Comparison of ENCODE assay signal across 8 cellular contexts in the genomic region with DNA sequence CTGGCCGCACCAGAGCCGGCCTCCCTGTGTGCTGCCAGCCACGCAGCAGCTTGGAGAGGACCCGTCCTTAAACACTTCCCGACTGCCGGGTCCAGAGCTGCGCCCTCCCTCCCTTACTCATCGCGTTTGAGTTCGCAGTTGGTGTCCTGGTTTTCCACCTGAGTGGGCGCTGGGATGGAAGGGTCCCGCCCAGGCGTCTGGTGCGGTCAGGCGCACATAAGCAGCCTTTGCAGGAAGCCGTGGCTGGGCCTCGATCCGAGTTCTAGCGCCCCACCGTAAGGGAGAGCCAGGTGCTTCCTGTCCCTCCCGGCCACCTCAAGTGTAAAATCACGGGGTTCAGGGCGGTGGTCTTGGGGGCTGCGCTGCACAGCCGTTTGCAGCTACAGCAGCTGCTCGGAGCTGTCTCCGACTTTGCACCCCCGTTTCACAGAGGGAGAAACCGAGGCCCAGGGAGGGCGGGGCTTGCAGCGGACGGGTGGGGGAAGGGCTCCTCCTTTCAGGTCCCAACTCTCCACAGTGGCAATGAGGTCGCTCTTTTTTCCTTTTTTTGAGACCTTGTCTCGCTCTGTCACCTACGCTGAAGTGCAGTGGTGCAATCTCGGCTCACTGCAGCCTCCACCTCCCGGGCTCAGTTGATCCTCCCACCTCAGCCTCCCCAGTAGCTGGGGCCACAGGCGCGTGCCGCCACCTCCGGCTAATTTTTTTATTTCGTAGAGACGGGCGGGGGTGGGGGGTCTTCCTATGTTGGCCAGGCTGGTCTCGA. TPM values are rescaled to one million over a fixed set of nuclear protein-coding genes. Genes with fewer than 3 reads are reported as not detected.
A peak's percentile ranks its signal among the peaks of the same experiment; 100 is the strongest.
DNase-seq lines count a peak whose midpoint lies in the region; ATAC-seq, FAIRE-seq and TF ChIP-seq lines count a peak whose summit lies in the region.

No MANE protein-coding gene starts in this region.

- no TSS peak for BruUV-seq in mammary epithelial cell (replicated peaks; lab: Mats Ljungman, UMichigan)

- dilution Hi-C loops in mammary epithelial cell (cut with HindIII; ENCODE audit: low sequenced_read_pairs), result loop anchor here (5.0 kb wide), 1 partner anchor 43 kb away; no protein-coding TSS in a partner anchor

- FAIRE-seq in urothelium cell line (lab: Jason Lieb, UNC), result no peak

- TF ChIP-seq CTCF in CD4-positive, alpha-beta T cell (IDR thresholded peaks at IDR 0.05), result no peak
- no peak for TF ChIP-seq CTCF in mammary epithelial cell (conservative IDR thresholded peaks at IDR 0.05 in 1 of 2, IDR thresholded peaks at IDR 0.05 in 1 of 2; ENCODE audit: extremely low read depth in 1 of 2, insufficient read depth in 1 of 2, low read depth in 1 of 2, low read length in 2 of 2)
- TF ChIP-seq CTCF in nephron progenitor cell (IDR thresholded peaks at IDR 0.05), result no peak

- H3K4me2 ChIP-seq in mammary epithelial cell (ENCODE audit: insufficient read depth, low read depth, low read length), result peak overlapping the region; percentile 75

- H3K79me2 ChIP-seq in mammary epithelial cell (ENCODE audit: insufficient read depth, low read length), result peaks cover 32% of the 10 kb centered on the region

- peak overlapping the region; percentile 81 for H3K4me3 Mint-ChIP-seq in CD4-positive, alpha-beta T cell
- H3K4me3 Mint-ChIP-seq in IgD-negative memory B cell (peak overlapping the region; percentile 82 to 93 (median 92)), nephron progenitor cell (peak overlapping the region; percentile 70)

- peak overlapping the region; percentile 30 to 66 (median 63) for H3K4me3 ChIP-seq in mammary epithelial cell (replicated peaks in 1 of 3; ENCODE audit: insufficient read depth in 1 of 3, low read depth in 2 of 3, low read length in 3 of 3)

- peaks cover 12% of the 10 kb centered on the region for H3K4me1 ChIP-seq in mammary epithelial cell (ENCODE audit: insufficient read depth, low read length)

- POLR2A ChIA-PET in CD4-positive, alpha-beta T cell (lab: Charles Lee), result interaction anchor here (1.0 kb wide), 1 partner anchor 373 kb away, joined by 3 read pairs; no protein-coding TSS in a partner anchor

- H3K9ac ChIP-seq in mammary epithelial cell (ENCODE audit: insufficient read depth, low read length), result no peak overlapping the region

- peaks cover 22% of the 10 kb centered on the region for H3K4me1 Mint-ChIP-seq in CD4-positive, alpha-beta T cell (ENCODE audit: low read depth)
- H3K4me1 Mint-ChIP-seq in IgD-negative memory B cell, result peaks cover 7 to 19% (median 13%) of the 10 kb centered on the region in 3 donors
- peaks cover 17% of the 10 kb centered on the region for H3K4me1 Mint-ChIP-seq in nephron progenitor cell

- 86% methylated on average over 28 of the region's 45 CpGs for WGBS in mammary epithelial cell (ENCODE audit: low coverage, missing lambda C conversion rate)

- no peak for ATAC-seq in CD4-positive, alpha-beta T cell (ENCODE audit: poor library complexity)
- no peak for ATAC-seq in GM21390 (IDR thresholded peaks at IDR 0.05; ENCODE audit: unreplicated experiment)

- H3K36me3 Mint-ChIP-seq in CD4-positive, alpha-beta T cell (ENCODE audit: low read depth), result peaks cover 7% of the 10 kb centered on the region
- peaks cover 1% of the 10 kb centered on the region for H3K36me3 Mint-ChIP-seq in IgD-negative memory B cell
- H3K36me3 Mint-ChIP-seq in nephron progenitor cell (ENCODE audit: low read depth), result no peaks in the 10 kb centered on the region

- H3K27ac Mint-ChIP-seq in CD4-positive, alpha-beta T cell, result no peak overlapping the region
- H3K27ac Mint-ChIP-seq in IgD-negative memory B cell (peak overlapping the region; percentile 81 to 98 (median 91)), nephron progenitor cell (no peak overlapping the region)

- no peaks in the 10 kb centered on the region for H4K20me1 ChIP-seq in mammary epithelial cell (ENCODE audit: insufficient read depth, low read length)

- in situ Hi-C loops in mammary epithelial cell (cut with MboI; ENCODE audit: low sequenced_read_pairs in 2 of 2), result no loop called here

- H3K27me3 Mint-ChIP-seq in CD4-positive, alpha-beta T cell, result peaks cover 14% of the 10 kb centered on the region
- H3K27me3 Mint-ChIP-seq in IgD-negative memory B cell (no peaks in the 10 kb centered on the region), nephron progenitor cell (ENCODE audit: low read depth, poor library complexity) (peaks cover 6% of the 10 kb centered on the region)

- H3K27me3 ChIP-seq in CD4-positive, alpha-beta T cell (ENCODE audit: control insufficient read depth, insufficient read depth, low read length), result peaks cover 4% of the 10 kb centered on the region
- no peaks in the 10 kb centered on the region for H3K27me3 ChIP-seq in mammary epithelial cell (ENCODE audit: insufficient read depth, low read length)

- intact Hi-C loops in CD4-positive, alpha-beta T cell (cut with DNase I, micrococcal nuclease), result loop anchor here in 1 of 2 experiments (10.0 kb wide), 1 partner anchor 144 kb away; no protein-coding TSS in a partner anchor
- intact Hi-C loops in mammary epithelial cell (cut with micrococcal nuclease), result no loop called here

- H2AFZ ChIP-seq in mammary epithelial cell (ENCODE audit: low read depth, low read length), result no peak overlapping the region

- H3K9me3 ChIP-seq in CD4-positive, alpha-beta T cell (ENCODE audit: control insufficient read depth, low read length), result no peaks in the 10 kb centered on the region
- no peaks in the 10 kb centered on the region for H3K9me3 ChIP-seq in mammary epithelial cell (replicated peaks; ENCODE audit: insufficient read depth, low read length)

- DNase-seq in CD4-positive, alpha-beta T cell, result no peak
- DNase-seq in mammary epithelial cell, result no peak
- DNase-seq in nephron progenitor cell, result peak; percentile 36
- DNase-seq in effector CD8-positive, alpha-beta T cell (lab: John Stamatoyannopoulos, UW), result no peak
- DNase-seq in urothelium cell line (ENCODE audit: low spot score), result no peak
- no peak for DNase-seq in NCI-H2196 treated with DMSO at 0.1 percent for 48 hours (lab: John Stamatoyannopoulos, UW; ENCODE audit: unreplicated experiment)

- CTCF ChIA-PET in CD4-positive, alpha-beta T cell (lab: Charles Lee), result no interaction called here
- CTCF ChIA-PET in mammary epithelial cell (lab: Charles Lee; ENCODE audit: low non-redundant PET), result no interaction called here

- no peaks in the 10 kb centered on the region for H3K9me3 Mint-ChIP-seq in CD4-positive, alpha-beta T cell
- H3K9me3 Mint-ChIP-seq in IgD-negative memory B cell (no peaks in the 10 kb centered on the region), nephron progenitor cell (no peaks in the 10 kb centered on the region)

- H3K36me3 ChIP-seq in mammary epithelial cell (ENCODE audit: insufficient read depth, low read length), result no peaks in the 10 kb centered on the region

- no peak overlapping the region for H3K27ac ChIP-seq in CD4-positive, alpha-beta T cell (ENCODE audit: low read depth, low read length)
- H3K27ac ChIP-seq in mammary epithelial cell (ENCODE audit: insufficient read depth, low read depth, low read length), result no peak overlapping the region

RNA-seq across cellular contexts. Expression of gene LRCOL1, which starts 51.3 kb away (rescaled TPM):
- not detected for total RNA-seq in CD4-positive, alpha-beta T cell
- polyA plus RNA-seq in IgD-negative memory B cell (not detected), mammary epithelial cell (not detected)
- total RNA-seq in mammary epithelial cell, result not detected
- not detected for polyA minus RNA-seq in mammary epithelial cell

RNA-seq across cellular contexts. Expression of gene P2RX2, which starts 59.5 kb away (rescaled TPM):
- total RNA-seq in CD4-positive, alpha-beta T cell, result not detected
- polyA plus RNA-seq in IgD-negative memory B cell (not detected), mammary epithelial cell (not detected)
- not detected for total RNA-seq in mammary epithelial cell
- polyA minus RNA-seq in mammary epithelial cell, result not detected

Comparison
In these comparisons a context has a peak if more than half of its experiments do, and no peak if none do; other contexts are left out.
1. H3K27ac Mint-ChIP-seq: peak in IgD-negative memory B cell (3 of 3); none in CD4-positive, alpha-beta T cell (single experiment) and nephron progenitor cell (single experiment).
2. Peak in every context shown above with its lines, with median percentiles within 50 percentile points of each other: H3K4me3 Mint-ChIP-seq.